Comparison of ENCODE assay signal across 1 cellular context in the genomic region with DNA sequence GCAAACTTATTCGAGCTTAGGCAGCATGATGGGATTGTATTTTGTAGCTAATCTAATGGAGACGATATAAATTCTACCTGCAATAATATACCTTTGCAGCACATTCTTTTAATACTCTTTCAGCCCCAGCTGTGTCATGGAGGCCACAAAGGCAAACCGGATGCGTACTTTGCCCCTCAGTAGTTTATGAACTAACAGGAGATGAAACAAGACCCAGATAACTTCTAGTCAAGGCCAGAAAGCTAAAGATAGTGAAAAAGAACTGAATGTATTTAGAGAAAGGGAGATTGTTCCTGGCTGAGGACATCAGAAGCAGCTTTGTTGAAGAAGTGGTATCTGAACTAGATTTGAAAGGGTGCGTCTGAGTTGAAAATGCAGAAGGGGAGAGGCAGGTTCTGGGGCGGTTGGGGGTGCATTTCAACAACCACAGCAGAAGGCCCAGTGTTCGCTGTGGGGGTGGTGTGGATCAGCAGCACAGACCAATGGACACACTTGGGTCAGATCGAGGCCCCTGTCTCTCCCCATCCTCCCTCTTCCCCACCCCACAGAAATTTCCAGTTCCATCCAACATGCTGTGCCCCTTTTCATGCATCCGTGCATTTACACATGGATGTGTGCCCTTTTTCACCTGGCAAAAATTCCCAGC.
TF ChIP-seq lines count a peak whose summit lies in the region.

No MANE protein-coding gene starts in this region.

TF ChIP-seq in HepG2, 621 proteins besides CTCF, POLR2A, EP300 and RAD21 (continued from another document and continues in another):
- TF ChIP-seq, protein P1, sequence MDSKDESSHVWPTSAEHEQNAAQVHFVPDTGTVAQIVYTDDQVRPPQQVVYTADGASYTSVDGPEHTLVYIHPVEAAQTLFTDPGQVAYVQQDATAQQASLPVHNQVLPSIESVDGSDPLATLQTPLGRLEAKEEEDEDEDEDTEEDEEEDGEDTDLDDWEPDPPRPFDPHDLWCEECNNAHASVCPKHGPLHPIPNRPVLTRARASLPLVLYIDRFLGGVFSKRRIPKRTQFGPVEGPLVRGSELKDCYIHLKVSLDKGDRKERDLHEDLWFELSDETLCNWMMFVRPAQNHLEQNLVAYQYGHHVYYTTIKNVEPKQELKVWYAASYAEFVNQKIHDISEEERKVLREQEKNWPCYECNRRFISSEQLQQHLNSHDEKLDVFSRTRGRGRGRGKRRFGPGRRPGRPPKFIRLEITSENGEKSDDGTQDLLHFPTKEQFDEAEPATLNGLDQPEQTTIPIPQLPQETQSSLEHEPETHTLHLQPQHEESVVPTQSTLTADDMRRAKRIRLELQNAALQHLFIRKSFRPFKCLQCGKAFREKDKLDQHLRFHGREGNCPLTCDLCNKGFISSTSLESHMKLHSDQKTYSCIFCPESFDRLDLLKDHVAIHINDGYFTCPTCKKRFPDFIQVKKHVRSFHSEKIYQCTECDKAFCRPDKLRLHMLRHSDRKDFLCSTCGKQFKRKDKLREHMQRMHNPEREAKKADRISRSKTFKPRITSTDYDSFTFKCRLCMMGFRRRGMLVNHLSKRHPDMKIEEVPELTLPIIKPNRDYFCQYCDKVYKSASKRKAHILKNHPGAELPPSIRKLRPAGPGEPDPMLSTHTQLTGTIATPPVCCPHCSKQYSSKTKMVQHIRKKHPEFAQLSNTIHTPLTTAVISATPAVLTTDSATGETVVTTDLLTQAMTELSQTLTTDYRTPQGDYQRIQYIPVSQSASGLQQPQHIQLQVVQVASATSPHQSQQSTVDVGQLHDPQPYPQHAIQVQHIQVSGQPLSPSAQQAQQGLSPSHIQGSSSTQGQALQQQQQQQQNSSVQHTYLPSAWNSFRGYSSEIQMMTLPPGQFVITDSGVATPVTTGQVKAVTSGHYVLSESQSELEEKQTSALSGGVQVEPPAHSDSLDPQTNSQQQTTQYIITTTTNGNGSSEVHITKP (CRISPR knock-in tag; IDR thresholded peaks at IDR 0.05; ENCODE audit: low read depth): no peak
- TF ChIP-seq TBP (CRISPR knock-in tag; IDR thresholded peaks at IDR 0.05) (no peak), ZNF350 (CRISPR knock-in tag; IDR thresholded peaks at IDR 0.05; ENCODE audit: borderline replicate concordance, low read depth) (0 out of 2 replicates have a peak, but pooled peaks have one; percentile 19), ZNF101 (CRISPR knock-in tag; IDR thresholded peaks at IDR 0.05; ENCODE audit: borderline replicate concordance, low read depth) (no peak), KDM4B (CRISPR knock-in tag; IDR thresholded peaks at IDR 0.05) (no peak), NFATC3 (CRISPR knock-in tag; IDR thresholded peaks at IDR 0.05) (no peak), ZNF644 (CRISPR knock-in tag; IDR thresholded peaks at IDR 0.05; ENCODE audit: low read depth) (peak; percentile 61; the same call in 1 of the 2 replicates), ZNF33A (CRISPR knock-in tag; IDR thresholded peaks at IDR 0.05; ENCODE audit: borderline replicate concordance) (no peak), HNRNPH1 (optimal IDR thresholded peaks at IDR 0.05; ENCODE audit: low read depth, low read length) (peak; percentile 59), ZNF737 (CRISPR knock-in tag; IDR thresholded peaks at IDR 0.05; ENCODE audit: borderline replicate concordance) (no peak), PPARG (CRISPR knock-in tag; conservative IDR thresholded peaks at IDR 0.05) (peak; percentile 31; the same call in 1 of the 2 replicates), NCOR1 (IDR thresholded peaks at IDR 0.05; ENCODE audit: borderline replicate concordance, low read length) (peak; percentile 39; the same call in 1 of the 2 replicates), EED (CRISPR knock-in tag; IDR thresholded peaks at IDR 0.05) (no peak), FOSL2 (CRISPR knock-in tag; IDR thresholded peaks at IDR 0.05) (0 out of 2 replicates have a peak, but pooled peaks have one; percentile 22), ZNF510 (CRISPR knock-in tag; IDR thresholded peaks at IDR 0.05; ENCODE audit: low read depth) (no peak), CENPX (CRISPR knock-in tag; IDR thresholded peaks at IDR 0.05) (no peak), ELF1 (CRISPR knock-in tag; IDR thresholded peaks at IDR 0.05) (no peak), DMAP1 (CRISPR knock-in tag; IDR thresholded peaks at IDR 0.05) (peak; percentile 69), POLR2AphosphoS2 (IDR thresholded peaks at IDR 0.05; ENCODE audit: low read depth, low read length) (no peak), MYNN (CRISPR knock-in tag; IDR thresholded peaks at IDR 0.05; ENCODE audit: low read depth) (no peak), HNF4A (CRISPR knock-in tag; IDR thresholded peaks at IDR 0.05) (peak; percentile 80), ZNF34 (CRISPR knock-in tag; IDR thresholded peaks at IDR 0.05; ENCODE audit: borderline replicate concordance) (no peak), ZNF720 (CRISPR knock-in tag; IDR thresholded peaks at IDR 0.05) (no peak), ONECUT2 (CRISPR knock-in tag; IDR thresholded peaks at IDR 0.05) (no peak), RORA (CRISPR knock-in tag; IDR thresholded peaks at IDR 0.05) (no peak), SP140L (CRISPR knock-in tag; IDR thresholded peaks at IDR 0.05; ENCODE audit: borderline replicate concordance) (no peak), STAG1 (CRISPR knock-in tag; IDR thresholded peaks at IDR 0.05) (0 out of 2 replicates have a peak, but pooled peaks have one; percentile 6), SOX6 (IDR thresholded peaks at IDR 0.05) (no peak), SOX6 (CRISPR knock-in tag; IDR thresholded peaks at IDR 0.05) (peak; percentile 81), HOXA5 (CRISPR knock-in tag; IDR thresholded peaks at IDR 0.05) (peak; percentile 61; the same call in 1 of the 2 replicates)
- TF ChIP-seq, protein P2, sequence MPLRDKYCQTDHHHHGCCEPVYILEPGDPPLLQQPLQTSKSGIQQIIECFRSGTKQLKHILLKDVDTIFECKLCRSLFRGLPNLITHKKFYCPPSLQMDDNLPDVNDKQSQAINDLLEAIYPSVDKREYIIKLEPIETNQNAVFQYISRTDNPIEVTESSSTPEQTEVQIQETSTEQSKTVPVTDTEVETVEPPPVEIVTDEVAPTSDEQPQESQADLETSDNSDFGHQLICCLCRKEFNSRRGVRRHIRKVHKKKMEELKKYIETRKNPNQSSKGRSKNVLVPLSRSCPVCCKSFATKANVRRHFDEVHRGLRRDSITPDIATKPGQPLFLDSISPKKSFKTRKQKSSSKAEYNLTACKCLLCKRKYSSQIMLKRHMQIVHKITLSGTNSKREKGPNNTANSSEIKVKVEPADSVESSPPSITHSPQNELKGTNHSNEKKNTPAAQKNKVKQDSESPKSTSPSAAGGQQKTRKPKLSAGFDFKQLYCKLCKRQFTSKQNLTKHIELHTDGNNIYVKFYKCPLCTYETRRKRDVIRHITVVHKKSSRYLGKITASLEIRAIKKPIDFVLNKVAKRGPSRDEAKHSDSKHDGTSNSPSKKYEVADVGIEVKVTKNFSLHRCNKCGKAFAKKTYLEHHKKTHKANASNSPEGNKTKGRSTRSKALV (CRISPR knock-in tag; IDR thresholded peaks at IDR 0.05): no peak
- TF ChIP-seq, protein P3, sequence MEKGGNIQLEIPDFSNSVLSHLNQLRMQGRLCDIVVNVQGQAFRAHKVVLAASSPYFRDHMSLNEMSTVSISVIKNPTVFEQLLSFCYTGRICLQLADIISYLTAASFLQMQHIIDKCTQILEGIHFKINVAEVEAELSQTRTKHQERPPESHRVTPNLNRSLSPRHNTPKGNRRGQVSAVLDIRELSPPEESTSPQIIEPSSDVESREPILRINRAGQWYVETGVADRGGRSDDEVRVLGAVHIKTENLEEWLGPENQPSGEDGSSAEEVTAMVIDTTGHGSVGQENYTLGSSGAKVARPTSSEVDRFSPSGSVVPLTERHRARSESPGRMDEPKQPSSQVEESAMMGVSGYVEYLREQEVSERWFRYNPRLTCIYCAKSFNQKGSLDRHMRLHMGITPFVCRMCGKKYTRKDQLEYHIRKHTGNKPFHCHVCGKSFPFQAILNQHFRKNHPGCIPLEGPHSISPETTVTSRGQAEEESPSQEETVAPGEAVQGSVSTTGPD (CRISPR knock-in tag; IDR thresholded peaks at IDR 0.05): no peak
- TF ChIP-seq, protein P4, sequence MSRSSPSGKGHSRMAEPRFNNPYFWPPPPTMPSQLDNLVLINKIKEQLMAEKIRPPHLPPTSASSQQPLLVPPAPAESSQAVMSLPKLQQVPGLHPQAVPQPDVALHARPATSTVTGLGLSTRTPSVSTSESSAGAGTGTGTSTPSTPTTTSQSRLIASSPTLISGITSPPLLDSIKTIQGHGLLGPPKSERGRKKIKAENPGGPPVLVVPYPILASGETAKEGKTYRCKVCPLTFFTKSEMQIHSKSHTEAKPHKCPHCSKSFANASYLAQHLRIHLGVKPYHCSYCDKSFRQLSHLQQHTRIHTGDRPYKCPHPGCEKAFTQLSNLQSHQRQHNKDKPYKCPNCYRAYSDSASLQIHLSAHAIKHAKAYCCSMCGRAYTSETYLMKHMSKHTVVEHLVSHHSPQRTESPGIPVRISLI (CRISPR knock-in tag; IDR thresholded peaks at IDR 0.05; ENCODE audit: borderline replicate concordance): no peak
- TF ChIP-seq, protein P5, sequence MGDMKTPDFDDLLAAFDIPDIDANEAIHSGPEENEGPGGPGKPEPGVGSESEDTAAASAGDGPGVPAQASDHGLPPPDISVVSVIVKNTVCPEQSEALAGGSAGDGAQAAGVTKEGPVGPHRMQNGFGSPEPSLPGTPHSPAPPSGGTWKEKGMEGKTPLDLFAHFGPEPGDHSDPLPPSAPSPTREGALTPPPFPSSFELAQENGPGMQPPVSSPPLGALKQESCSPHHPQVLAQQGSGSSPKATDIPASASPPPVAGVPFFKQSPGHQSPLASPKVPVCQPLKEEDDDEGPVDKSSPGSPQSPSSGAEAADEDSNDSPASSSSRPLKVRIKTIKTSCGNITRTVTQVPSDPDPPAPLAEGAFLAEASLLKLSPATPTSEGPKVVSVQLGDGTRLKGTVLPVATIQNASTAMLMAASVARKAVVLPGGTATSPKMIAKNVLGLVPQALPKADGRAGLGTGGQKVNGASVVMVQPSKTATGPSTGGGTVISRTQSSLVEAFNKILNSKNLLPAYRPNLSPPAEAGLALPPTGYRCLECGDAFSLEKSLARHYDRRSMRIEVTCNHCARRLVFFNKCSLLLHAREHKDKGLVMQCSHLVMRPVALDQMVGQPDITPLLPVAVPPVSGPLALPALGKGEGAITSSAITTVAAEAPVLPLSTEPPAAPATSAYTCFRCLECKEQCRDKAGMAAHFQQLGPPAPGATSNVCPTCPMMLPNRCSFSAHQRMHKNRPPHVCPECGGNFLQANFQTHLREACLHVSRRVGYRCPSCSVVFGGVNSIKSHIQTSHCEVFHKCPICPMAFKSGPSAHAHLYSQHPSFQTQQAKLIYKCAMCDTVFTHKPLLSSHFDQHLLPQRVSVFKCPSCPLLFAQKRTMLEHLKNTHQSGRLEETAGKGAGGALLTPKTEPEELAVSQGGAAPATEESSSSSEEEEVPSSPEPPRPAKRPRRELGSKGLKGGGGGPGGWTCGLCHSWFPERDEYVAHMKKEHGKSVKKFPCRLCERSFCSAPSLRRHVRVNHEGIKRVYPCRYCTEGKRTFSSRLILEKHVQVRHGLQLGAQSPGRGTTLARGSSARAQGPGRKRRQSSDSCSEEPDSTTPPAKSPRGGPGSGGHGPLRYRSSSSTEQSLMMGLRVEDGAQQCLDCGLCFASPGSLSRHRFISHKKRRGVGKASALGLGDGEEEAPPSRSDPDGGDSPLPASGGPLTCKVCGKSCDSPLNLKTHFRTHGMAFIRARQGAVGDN (CRISPR knock-in tag; IDR thresholded peaks at IDR 0.05): no peak
- TF ChIP-seq, protein P6, sequence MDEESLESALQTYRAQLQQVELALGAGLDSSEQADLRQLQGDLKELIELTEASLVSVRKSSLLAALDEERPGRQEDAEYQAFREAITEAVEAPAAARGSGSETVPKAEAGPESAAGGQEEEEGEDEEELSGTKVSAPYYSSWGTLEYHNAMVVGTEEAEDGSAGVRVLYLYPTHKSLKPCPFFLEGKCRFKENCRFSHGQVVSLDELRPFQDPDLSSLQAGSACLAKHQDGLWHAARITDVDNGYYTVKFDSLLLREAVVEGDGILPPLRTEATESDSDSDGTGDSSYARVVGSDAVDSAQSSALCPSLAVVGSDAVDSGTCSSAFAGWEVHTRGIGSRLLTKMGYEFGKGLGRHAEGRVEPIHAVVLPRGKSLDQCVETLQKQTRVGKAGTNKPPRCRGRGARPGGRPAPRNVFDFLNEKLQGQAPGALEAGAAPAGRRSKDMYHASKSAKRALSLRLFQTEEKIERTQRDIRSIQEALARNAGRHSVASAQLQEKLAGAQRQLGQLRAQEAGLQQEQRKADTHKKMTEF (CRISPR knock-in tag; IDR thresholded peaks at IDR 0.05): peak; percentile 56
- TF ChIP-seq, protein P7, sequence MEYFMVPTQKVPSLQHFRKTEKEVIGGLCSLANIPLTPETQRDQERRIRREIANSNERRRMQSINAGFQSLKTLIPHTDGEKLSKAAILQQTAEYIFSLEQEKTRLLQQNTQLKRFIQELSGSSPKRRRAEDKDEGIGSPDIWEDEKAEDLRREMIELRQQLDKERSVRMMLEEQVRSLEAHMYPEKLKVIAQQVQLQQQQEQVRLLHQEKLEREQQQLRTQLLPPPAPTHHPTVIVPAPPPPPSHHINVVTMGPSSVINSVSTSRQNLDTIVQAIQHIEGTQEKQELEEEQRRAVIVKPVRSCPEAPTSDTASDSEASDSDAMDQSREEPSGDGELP (IDR thresholded peaks at IDR 0.05; ENCODE audit: borderline replicate concordance, low read depth): peak; percentile 76; the same call in 1 of the 2 replicates
- TF ChIP-seq, protein P8, sequence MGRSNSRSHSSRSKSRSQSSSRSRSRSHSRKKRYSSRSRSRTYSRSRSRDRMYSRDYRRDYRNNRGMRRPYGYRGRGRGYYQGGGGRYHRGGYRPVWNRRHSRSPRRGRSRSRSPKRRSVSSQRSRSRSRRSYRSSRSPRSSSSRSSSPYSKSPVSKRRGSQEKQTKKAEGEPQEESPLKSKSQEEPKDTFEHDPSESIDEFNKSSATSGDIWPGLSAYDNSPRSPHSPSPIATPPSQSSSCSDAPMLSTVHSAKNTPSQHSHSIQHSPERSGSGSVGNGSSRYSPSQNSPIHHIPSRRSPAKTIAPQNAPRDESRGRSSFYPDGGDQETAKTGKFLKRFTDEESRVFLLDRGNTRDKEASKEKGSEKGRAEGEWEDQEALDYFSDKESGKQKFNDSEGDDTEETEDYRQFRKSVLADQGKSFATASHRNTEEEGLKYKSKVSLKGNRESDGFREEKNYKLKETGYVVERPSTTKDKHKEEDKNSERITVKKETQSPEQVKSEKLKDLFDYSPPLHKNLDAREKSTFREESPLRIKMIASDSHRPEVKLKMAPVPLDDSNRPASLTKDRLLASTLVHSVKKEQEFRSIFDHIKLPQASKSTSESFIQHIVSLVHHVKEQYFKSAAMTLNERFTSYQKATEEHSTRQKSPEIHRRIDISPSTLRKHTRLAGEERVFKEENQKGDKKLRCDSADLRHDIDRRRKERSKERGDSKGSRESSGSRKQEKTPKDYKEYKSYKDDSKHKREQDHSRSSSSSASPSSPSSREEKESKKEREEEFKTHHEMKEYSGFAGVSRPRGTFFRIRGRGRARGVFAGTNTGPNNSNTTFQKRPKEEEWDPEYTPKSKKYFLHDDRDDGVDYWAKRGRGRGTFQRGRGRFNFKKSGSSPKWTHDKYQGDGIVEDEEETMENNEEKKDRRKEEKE (IDR thresholded peaks at IDR 0.05): no peak
- TF ChIP-seq, protein P9, sequence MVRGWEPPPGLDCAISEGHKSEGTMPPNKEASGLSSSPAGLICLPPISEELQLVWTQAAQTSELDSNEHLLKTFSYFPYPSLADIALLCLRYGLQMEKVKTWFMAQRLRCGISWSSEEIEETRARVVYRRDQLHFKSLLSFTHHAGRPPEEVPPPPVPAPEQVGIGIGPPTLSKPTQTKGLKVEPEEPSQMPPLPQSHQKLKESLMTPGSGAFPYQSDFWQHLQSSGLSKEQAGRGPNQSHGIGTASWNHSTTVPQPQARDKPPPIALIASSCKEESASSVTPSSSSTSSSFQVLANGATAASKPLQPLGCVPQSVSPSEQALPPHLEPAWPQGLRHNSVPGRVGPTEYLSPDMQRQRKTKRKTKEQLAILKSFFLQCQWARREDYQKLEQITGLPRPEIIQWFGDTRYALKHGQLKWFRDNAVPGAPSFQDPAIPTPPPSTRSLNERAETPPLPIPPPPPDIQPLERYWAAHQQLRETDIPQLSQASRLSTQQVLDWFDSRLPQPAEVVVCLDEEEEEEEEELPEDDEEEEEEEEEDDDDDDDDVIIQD (CRISPR knock-in tag; IDR thresholded peaks at IDR 0.05; ENCODE audit: low read depth): 0 out of 2 replicates have a peak, but pooled peaks have one; percentile 5
